Comparison of ENCODE assay signal across 2 cellular contexts in the genomic region with DNA sequence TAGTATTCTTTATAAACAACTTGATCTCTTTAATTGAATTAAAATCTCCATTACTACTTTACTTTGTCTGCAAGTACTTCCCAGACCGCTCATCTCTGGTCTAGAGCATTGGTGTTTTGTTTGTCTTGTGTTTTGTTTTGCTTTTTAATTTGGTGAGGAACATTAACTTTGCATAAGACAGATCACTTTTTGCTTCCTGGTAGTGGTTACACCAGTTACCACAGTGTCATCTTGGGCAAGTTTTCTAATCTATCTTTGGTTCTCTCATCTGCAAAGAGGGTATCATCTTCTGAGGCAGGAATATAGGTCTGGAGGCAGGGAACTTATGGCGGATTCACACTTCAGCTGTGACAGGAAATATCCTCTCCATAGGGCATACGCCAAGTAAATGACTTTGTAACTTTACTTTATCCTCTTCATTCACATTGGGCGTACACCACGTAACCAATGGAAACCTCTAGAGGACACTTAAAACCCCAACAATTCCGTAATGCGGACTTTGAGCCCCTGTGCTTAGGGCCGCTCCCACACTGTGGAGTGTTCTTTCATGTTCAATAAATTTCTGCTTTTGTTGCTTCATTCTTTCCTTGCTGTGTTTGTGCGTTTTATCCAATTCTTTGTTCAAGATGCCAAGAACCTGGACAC.
TF ChIP-seq lines count a peak whose summit lies in the region.

No MANE protein-coding gene starts in this region.

TF ChIP-seq in GM23338, 12 proteins besides CTCF, POLR2A, EP300 and RAD21 (continued from another document):
- TF ChIP-seq, protein P1, sequence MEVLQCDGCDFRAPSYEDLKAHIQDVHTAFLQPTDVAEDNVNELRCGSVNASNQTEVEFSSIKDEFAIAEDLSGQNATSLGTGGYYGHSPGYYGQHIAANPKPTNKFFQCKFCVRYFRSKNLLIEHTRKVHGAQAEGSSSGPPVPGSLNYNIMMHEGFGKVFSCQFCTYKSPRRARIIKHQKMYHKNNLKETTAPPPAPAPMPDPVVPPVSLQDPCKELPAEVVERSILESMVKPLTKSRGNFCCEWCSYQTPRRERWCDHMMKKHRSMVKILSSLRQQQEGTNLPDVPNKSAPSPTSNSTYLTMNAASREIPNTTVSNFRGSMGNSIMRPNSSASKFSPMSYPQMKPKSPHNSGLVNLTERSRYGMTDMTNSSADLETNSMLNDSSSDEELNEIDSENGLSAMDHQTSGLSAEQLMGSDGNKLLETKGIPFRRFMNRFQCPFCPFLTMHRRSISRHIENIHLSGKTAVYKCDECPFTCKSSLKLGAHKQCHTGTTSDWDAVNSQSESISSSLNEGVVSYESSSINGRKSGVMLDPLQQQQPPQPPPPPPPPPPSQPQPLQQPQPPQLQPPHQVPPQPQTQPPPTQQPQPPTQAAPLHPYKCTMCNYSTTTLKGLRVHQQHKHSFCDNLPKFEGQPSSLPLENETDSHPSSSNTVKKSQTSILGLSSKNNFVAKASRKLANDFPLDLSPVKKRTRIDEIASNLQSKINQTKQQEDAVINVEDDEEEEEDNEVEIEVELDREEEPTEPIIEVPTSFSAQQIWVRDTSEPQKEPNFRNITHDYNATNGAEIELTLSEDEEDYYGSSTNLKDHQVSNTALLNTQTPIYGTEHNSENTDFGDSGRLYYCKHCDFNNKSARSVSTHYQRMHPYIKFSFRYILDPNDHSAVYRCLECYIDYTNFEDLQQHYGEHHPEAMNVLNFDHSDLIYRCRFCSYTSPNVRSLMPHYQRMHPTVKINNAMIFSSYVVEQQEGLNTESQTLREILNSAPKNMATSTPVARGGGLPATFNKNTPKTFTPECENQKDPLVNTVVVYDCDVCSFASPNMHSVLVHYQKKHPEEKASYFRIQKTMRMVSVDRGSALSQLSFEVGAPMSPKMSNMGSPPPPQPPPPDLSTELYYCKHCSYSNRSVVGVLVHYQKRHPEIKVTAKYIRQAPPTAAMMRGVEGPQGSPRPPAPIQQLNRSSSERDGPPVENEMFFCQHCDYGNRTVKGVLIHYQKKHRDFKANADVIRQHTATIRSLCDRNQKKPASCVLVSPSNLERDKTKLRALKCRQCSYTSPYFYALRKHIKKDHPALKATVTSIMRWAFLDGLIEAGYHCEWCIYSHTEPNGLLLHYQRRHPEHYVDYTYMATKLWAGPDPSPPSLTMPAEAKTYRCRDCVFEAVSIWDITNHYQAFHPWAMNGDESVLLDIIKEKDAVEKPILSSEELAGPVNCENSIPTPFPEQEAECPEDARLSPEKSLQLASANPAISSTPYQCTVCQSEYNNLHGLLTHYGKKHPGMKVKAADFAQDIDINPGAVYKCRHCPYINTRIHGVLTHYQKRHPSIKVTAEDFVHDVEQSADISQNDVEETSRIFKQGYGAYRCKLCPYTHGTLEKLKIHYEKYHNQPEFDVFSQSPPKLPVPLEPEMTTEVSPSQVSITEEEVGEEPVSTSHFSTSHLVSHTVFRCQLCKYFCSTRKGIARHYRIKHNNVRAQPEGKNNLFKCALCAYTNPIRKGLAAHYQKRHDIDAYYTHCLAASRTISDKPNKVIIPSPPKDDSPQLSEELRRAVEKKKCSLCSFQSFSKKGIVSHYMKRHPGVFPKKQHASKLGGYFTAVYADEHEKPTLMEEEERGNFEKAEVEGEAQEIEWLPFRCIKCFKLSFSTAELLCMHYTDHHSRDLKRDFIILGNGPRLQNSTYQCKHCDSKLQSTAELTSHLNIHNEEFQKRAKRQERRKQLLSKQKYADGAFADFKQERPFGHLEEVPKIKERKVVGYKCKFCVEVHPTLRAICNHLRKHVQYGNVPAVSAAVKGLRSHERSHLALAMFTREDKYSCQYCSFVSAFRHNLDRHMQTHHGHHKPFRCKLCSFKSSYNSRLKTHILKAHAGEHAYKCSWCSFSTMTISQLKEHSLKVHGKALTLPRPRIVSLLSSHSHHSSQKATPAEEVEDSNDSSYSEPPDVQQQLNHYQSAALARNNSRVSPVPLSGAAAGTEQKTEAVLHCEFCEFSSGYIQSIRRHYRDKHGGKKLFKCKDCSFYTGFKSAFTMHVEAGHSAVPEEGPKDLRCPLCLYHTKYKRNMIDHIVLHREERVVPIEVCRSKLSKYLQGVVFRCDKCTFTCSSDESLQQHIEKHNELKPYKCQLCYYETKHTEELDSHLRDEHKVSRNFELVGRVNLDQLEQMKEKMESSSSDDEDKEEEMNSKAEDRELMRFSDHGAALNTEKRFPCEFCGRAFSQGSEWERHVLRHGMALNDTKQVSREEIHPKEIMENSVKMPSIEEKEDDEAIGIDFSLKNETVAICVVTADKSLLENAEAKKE (CRISPR knock-in tag; IDR thresholded peaks at IDR 0.05), result no peak
- TF ChIP-seq CREB1 (CRISPR knock-in tag; IDR thresholded peaks at IDR 0.05; ENCODE audit: low read depth), result no peak
- TF ChIP-seq, protein P2, sequence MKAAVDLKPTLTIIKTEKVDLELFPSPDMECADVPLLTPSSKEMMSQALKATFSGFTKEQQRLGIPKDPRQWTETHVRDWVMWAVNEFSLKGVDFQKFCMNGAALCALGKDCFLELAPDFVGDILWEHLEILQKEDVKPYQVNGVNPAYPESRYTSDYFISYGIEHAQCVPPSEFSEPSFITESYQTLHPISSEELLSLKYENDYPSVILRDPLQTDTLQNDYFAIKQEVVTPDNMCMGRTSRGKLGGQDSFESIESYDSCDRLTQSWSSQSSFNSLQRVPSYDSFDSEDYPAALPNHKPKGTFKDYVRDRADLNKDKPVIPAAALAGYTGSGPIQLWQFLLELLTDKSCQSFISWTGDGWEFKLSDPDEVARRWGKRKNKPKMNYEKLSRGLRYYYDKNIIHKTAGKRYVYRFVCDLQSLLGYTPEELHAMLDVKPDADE (IDR thresholded peaks at IDR 0.05), result no peak
- no peak for TF ChIP-seq JUNB (IDR thresholded peaks at IDR 0.05; ENCODE audit: unreplicated experiment)
- TF ChIP-seq ZNF114 (CRISPR knock-in tag; IDR thresholded peaks at IDR 0.05), result no peak
- no peak for TF ChIP-seq STAT1 (IDR thresholded peaks at IDR 0.05; ENCODE audit: unreplicated experiment)
- TF ChIP-seq, protein P3, sequence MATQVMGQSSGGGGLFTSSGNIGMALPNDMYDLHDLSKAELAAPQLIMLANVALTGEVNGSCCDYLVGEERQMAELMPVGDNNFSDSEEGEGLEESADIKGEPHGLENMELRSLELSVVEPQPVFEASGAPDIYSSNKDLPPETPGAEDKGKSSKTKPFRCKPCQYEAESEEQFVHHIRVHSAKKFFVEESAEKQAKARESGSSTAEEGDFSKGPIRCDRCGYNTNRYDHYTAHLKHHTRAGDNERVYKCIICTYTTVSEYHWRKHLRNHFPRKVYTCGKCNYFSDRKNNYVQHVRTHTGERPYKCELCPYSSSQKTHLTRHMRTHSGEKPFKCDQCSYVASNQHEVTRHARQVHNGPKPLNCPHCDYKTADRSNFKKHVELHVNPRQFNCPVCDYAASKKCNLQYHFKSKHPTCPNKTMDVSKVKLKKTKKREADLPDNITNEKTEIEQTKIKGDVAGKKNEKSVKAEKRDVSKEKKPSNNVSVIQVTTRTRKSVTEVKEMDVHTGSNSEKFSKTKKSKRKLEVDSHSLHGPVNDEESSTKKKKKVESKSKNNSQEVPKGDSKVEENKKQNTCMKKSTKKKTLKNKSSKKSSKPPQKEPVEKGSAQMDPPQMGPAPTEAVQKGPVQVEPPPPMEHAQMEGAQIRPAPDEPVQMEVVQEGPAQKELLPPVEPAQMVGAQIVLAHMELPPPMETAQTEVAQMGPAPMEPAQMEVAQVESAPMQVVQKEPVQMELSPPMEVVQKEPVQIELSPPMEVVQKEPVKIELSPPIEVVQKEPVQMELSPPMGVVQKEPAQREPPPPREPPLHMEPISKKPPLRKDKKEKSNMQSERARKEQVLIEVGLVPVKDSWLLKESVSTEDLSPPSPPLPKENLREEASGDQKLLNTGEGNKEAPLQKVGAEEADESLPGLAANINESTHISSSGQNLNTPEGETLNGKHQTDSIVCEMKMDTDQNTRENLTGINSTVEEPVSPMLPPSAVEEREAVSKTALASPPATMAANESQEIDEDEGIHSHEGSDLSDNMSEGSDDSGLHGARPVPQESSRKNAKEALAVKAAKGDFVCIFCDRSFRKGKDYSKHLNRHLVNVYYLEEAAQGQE (IDR thresholded peaks at IDR 0.05; ENCODE audit: unreplicated experiment), result no peak
TF ChIP-seq in GM23338: peak in this region for 0.

TF ChIP-seq in WTC11, 78 proteins besides CTCF, POLR2A, EP300 and RAD21 (continued from another document):
- TF ChIP-seq CBFB (CRISPR knock-in tag; IDR thresholded peaks at IDR 0.05; ENCODE audit: low read depth) (no peak), ZNF138 (CRISPR knock-in tag; conservative IDR thresholded peaks at IDR 0.05) (no peak), GABPB1 (CRISPR knock-in tag; IDR thresholded peaks at IDR 0.05) (no peak), EMX1 (CRISPR knock-in tag; IDR thresholded peaks at IDR 0.05) (no peak), NFATC4 (CRISPR knock-in tag; IDR thresholded peaks at IDR 0.05) (no peak)
- TF ChIP-seq, protein P4, sequence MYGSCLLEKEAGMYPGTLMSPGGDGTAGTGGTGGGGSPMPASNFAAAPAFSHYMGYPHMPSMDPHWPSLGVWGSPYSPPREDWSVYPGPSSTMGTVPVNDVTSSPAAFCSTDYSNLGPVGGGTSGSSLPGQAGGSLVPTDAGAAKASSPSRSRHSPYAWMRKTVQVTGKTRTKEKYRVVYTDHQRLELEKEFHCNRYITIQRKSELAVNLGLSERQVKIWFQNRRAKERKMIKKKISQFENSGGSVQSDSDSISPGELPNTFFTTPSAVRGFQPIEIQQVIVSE (CRISPR knock-in tag; IDR thresholded peaks at IDR 0.05; ENCODE audit: borderline replicate concordance), result no peak
- TF ChIP-seq, protein P5, sequence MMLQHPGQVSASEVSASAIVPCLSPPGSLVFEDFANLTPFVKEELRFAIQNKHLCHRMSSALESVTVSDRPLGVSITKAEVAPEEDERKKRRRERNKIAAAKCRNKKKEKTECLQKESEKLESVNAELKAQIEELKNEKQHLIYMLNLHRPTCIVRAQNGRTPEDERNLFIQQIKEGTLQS (CRISPR knock-in tag; conservative IDR thresholded peaks at IDR 0.05), result no peak
- TF ChIP-seq, protein P6, sequence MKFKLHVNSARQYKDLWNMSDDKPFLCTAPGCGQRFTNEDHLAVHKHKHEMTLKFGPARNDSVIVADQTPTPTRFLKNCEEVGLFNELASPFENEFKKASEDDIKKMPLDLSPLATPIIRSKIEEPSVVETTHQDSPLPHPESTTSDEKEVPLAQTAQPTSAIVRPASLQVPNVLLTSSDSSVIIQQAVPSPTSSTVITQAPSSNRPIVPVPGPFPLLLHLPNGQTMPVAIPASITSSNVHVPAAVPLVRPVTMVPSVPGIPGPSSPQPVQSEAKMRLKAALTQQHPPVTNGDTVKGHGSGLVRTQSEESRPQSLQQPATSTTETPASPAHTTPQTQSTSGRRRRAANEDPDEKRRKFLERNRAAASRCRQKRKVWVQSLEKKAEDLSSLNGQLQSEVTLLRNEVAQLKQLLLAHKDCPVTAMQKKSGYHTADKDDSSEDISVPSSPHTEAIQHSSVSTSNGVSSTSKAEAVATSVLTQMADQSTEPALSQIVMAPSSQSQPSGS (CRISPR knock-in tag; IDR thresholded peaks at IDR 0.05; ENCODE audit: borderline replicate concordance, low read depth), result no peak
